In the genomic region with DNA sequence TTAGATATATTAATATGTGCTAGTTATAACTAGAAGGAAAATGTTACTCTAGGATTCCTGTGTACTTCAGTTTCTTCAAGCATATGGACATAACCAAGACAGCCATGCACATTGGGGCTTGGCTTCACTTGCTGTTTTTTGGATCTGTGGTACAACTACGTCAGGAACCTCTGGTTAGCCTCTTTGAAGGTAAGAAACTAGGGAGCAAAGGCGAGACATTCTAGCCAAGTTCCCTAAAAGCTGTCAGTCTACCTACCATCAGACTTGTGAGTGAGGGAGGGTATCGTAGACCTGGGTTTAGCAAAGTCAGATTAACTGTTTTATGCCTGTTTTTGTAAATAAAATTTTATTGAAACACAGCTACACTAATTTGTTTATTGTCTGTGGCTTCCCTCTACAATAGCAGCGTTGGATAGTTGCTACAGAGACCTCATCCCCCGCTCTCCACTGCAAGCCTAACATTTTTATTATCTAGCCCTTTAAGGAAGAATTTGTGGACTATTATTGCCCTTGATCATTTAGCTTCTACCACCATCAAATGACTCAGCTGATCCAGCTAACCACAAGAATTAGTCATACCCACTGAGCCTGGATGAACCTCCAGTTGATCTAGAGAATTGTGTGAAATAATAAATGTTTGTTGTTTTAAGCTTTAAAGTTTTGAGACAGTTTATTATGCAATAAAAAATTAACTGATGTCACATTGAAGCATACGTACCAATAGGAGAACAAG, we compare ENCODE assay signal across 1 cellular context.
A peak's percentile ranks its signal among the peaks of the same experiment; 100 is the strongest.
TF ChIP-seq lines count a peak whose summit lies in the region.

No MANE protein-coding gene starts in this region.

TF ChIP-seq in K562, 482 proteins besides CTCF, POLR2A, EP300 and RAD21 (continued from another document and continues in another):
- TF ChIP-seq, protein P1, sequence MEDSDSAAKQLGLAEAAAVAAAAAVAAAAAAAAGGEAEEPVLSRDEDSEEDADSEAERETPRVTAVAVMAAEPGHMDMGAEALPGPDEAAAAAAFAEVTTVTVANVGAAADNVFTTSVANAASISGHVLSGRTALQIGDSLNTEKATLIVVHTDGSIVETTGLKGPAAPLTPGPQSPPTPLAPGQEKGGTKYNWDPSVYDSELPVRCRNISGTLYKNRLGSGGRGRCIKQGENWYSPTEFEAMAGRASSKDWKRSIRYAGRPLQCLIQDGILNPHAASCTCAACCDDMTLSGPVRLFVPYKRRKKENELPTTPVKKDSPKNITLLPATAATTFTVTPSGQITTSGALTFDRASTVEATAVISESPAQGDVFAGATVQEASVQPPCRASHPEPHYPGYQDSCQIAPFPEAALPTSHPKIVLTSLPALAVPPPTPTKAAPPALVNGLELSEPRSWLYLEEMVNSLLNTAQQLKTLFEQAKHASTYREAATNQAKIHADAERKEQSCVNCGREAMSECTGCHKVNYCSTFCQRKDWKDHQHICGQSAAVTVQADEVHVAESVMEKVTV (CRISPR knock-in tag; IDR thresholded peaks at IDR 0.05), result no peak
- no peak for TF ChIP-seq TCF7 (IDR thresholded peaks at IDR 0.05; ENCODE audit: borderline replicate concordance)
- TF ChIP-seq, protein P2, sequence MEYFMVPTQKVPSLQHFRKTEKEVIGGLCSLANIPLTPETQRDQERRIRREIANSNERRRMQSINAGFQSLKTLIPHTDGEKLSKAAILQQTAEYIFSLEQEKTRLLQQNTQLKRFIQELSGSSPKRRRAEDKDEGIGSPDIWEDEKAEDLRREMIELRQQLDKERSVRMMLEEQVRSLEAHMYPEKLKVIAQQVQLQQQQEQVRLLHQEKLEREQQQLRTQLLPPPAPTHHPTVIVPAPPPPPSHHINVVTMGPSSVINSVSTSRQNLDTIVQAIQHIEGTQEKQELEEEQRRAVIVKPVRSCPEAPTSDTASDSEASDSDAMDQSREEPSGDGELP (CRISPR knock-in tag; IDR thresholded peaks at IDR 0.05; ENCODE audit: borderline replicate concordance), result peak; percentile 42; the same call in 1 of the 2 replicates
- TF ChIP-seq ZNF23 (CRISPR knock-in tag; IDR thresholded peaks at IDR 0.05), result no peak
- TF ChIP-seq CEBPG (CRISPR knock-in tag; IDR thresholded peaks at IDR 0.05), result no peak
- TF ChIP-seq CEBPG (tag; conservative IDR thresholded peaks at IDR 0.05 in 1 of 2, IDR thresholded peaks at IDR 0.05 in 1 of 2), result peak; percentile 79 to 90
- no peak for TF ChIP-seq GTF2A2 (tag; IDR thresholded peaks at IDR 0.05)
- TF ChIP-seq, protein P3, sequence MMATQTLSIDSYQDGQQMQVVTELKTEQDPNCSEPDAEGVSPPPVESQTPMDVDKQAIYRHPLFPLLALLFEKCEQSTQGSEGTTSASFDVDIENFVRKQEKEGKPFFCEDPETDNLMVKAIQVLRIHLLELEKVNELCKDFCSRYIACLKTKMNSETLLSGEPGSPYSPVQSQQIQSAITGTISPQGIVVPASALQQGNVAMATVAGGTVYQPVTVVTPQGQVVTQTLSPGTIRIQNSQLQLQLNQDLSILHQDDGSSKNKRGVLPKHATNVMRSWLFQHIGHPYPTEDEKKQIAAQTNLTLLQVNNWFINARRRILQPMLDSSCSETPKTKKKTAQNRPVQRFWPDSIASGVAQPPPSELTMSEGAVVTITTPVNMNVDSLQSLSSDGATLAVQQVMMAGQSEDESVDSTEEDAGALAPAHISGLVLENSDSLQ (IDR thresholded peaks at IDR 0.05), result peak; percentile 58; the same call in 1 of the 2 replicates
- TF ChIP-seq ZNF384 (IDR thresholded peaks at IDR 0.05; ENCODE audit: low read depth, low read length), result no peak
- TF ChIP-seq MAFK (IDR thresholded peaks at IDR 0.05; ENCODE audit: low read length), result peak; percentile 77; the same call in 1 of the 2 replicates
- no peak for TF ChIP-seq ATF4 (CRISPR knock-in tag; IDR thresholded peaks at IDR 0.05)
- no peak for TF ChIP-seq ELK1 (CRISPR knock-in tag; IDR thresholded peaks at IDR 0.05)
- TF ChIP-seq ZNF316 (IDR thresholded peaks at IDR 0.05), result peak; percentile 81
- TF ChIP-seq L3MBTL2 (IDR thresholded peaks at IDR 0.05), result peak; percentile 18; the same call in 1 of the 2 replicates
- TF ChIP-seq JUND (IDR thresholded peaks at IDR 0.05; ENCODE audit: borderline replicate concordance, low read depth, low read length), result peak; percentile 96
- TF ChIP-seq JUND (tag; IDR thresholded peaks at IDR 0.05; ENCODE audit: borderline replicate concordance, low read depth, low read length), result peak; percentile 92; the same call in 2 of the 3 replicates
- TF ChIP-seq GATA2 (CRISPR knock-in tag; IDR thresholded peaks at IDR 0.05), result no peak
- TF ChIP-seq ZNF395 (CRISPR knock-in tag; IDR thresholded peaks at IDR 0.05), result peak; percentile 48; the same call in 1 of the 2 replicates
- TF ChIP-seq, protein P4, sequence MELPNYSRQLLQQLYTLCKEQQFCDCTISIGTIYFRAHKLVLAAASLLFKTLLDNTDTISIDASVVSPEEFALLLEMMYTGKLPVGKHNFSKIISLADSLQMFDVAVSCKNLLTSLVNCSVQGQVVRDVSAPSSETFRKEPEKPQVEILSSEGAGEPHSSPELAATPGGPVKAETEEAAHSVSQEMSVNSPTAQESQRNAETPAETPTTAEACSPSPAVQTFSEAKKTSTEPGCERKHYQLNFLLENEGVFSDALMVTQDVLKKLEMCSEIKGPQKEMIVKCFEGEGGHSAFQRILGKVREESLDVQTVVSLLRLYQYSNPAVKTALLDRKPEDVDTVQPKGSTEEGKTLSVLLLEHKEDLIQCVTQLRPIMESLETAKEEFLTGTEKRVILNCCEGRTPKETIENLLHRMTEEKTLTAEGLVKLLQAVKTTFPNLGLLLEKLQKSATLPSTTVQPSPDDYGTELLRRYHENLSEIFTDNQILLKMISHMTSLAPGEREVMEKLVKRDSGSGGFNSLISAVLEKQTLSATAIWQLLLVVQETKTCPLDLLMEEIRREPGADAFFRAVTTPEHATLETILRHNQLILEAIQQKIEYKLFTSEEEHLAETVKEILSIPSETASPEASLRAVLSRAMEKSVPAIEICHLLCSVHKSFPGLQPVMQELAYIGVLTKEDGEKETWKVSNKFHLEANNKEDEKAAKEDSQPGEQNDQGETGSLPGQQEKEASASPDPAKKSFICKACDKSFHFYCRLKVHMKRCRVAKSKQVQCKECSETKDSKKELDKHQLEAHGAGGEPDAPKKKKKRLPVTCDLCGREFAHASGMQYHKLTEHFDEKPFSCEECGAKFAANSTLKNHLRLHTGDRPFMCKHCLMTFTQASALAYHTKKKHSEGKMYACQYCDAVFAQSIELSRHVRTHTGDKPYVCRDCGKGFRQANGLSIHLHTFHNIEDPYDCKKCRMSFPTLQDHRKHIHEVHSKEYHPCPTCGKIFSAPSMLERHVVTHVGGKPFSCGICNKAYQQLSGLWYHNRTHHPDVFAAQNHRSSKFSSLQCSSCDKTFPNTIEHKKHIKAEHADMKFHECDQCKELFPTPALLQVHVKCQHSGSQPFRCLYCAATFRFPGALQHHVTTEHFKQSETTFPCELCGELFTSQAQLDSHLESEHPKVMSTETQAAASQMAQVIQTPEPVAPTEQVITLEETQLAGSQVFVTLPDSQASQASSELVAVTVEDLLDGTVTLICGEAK (IDR thresholded peaks at IDR 0.05), result peak; percentile 73
- TF ChIP-seq, protein P4 (CRISPR knock-in tag; IDR thresholded peaks at IDR 0.05), result no peak
- peak; percentile 83 for TF ChIP-seq CEBPB (tag; IDR thresholded peaks at IDR 0.05)
- no peak for TF ChIP-seq NFRKB (IDR thresholded peaks at IDR 0.05; ENCODE audit: low read depth)
- TF ChIP-seq CHAMP1 (IDR thresholded peaks at IDR 0.05), result peak; percentile 60; the same call in 1 of the 2 replicates
- TF ChIP-seq DPF2 (IDR thresholded peaks at IDR 0.05), result peak; percentile 92
- TF ChIP-seq, protein P5, sequence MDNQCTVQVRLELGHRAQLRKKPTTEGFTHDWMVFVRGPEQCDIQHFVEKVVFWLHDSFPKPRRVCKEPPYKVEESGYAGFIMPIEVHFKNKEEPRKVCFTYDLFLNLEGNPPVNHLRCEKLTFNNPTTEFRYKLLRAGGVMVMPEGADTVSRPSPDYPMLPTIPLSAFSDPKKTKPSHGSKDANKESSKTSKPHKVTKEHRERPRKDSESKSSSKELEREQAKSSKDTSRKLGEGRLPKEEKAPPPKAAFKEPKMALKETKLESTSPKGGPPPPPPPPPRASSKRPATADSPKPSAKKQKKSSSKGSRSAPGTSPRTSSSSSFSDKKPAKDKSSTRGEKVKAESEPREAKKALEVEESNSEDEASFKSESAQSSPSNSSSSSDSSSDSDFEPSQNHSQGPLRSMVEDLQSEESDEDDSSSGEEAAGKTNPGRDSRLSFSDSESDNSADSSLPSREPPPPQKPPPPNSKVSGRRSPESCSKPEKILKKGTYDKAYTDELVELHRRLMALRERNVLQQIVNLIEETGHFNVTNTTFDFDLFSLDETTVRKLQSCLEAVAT (IDR thresholded peaks at IDR 0.05), result peak in 1 of 2 experiments; percentile 83; a peak in 2 of 4 replicates
- no peak for TF ChIP-seq U2AF1 (optimal IDR thresholded peaks at IDR 0.05; ENCODE audit: low read depth, low read length)
- peak; percentile 69 for TF ChIP-seq SOX6 (IDR thresholded peaks at IDR 0.05)
- TF ChIP-seq CBFA2T3 (IDR thresholded peaks at IDR 0.05), result peak; percentile 30; the same call in 1 of the 2 replicates
- TF ChIP-seq ZNF512 (tag; IDR thresholded peaks at IDR 0.05), result no peak
- 0 out of 2 replicates have a peak, but pooled peaks have one; percentile 29 for TF ChIP-seq MTA3 (IDR thresholded peaks at IDR 0.05; ENCODE audit: borderline replicate concordance)
